ENCODE assay signal across 19 cellular contexts in genomic region chr18:35754464-35754863, GRCh38.
DNase-seq lines count a peak whose midpoint lies in the region; ATAC-seq and TF ChIP-seq lines count a peak whose summit lies in the region.
"Had no signal": no experiment of that assay in that cellular context is flagged by ENCODE, and none has a peak within 500 bp of the region (broad histone marks: within the 10 kb centered on the region; RNA-seq: fewer than 3 reads in every experiment).

No MANE protein-coding gene starts in this region.

- no peaks in the 10 kb centered on the region for H3K4me1 ChIP-seq in upper lobe of right lung
- H3K4me1 ChIP-seq: BLaER1, Caco-2 had no signal

- no peak overlapping the region for H3K4me3 ChIP-seq in upper lobe of right lung
- H3K4me3 ChIP-seq: BLaER1, GM12878 had no signal

- no peaks in the 10 kb centered on the region for H3K36me3 Mint-ChIP-seq in activated T-helper 17 cell treated with anti-CD3 and anti-CD28 coated beads, Interleukin-2, amount 50 U/mL, for 72 hours (ENCODE audit: low read depth)
- peaks cover 2% of the 10 kb centered on the region for H3K36me3 Mint-ChIP-seq in osteocyte (ENCODE audit: unreplicated experiment)
- H3K36me3 Mint-ChIP-seq: CD4-positive, CD25-positive, alpha-beta regulatory T cell; CD8-positive, alpha-beta T cell had no signal

- H3K27ac Mint-ChIP-seq in activated T-helper 17 cell treated with anti-CD3 and anti-CD28 coated beads, Interleukin-2, amount 50 U/mL, for 72 hours: no peak overlapping the region
- no peak overlapping the region for H3K27ac Mint-ChIP-seq in osteocyte (ENCODE audit: unreplicated experiment)
- H3K27ac Mint-ChIP-seq: B cell; CD4-positive, CD25-positive, alpha-beta regulatory T cell; CD8-positive, alpha-beta T cell had no signal

- no peaks in the 10 kb centered on the region for H3K27me3 ChIP-seq in upper lobe of right lung
- H3K27me3 ChIP-seq: BLaER1 had no signal

- no peak for TF ChIP-seq CTCF in RWPE1 (conservative IDR thresholded peaks at IDR 0.05; ENCODE audit: low read depth)
- no peak for TF ChIP-seq CTCF in osteocyte (IDR thresholded peaks at IDR 0.05)
- no peak for TF ChIP-seq CTCF in upper lobe of right lung (IDR thresholded peaks at IDR 0.05)
- no peak for TF ChIP-seq CTCF in GM10266 (IDR thresholded peaks at IDR 0.05; ENCODE audit: control insufficient read depth, insufficient read depth, low read depth, missing control alignments)

- H3K27me3 Mint-ChIP-seq in activated T-helper 17 cell treated with anti-CD3 and anti-CD28 coated beads, Interleukin-2, amount 50 U/mL, for 72 hours: peaks cover 25% of the 10 kb centered on the region
- peaks cover 53% of the 10 kb centered on the region for H3K27me3 Mint-ChIP-seq in osteocyte (ENCODE audit: unreplicated experiment)

- ATAC-seq in activated T-helper 17 cell treated with anti-CD3 and anti-CD28 coated beads, Interleukin-2, amount 50 U/mL, for 72 hours (replicated peaks): peak; percentile 16
- ATAC-seq in upper lobe of right lung: peak; percentile 16
- no peak for ATAC-seq in GM21737 (IDR thresholded peaks at IDR 0.05; ENCODE audit: unreplicated experiment)
- ATAC-seq: CD8-positive, alpha-beta T cell; GM12878 had no signal

- H3K4me3 Mint-ChIP-seq in activated T-helper 17 cell treated with anti-CD3 and anti-CD28 coated beads, Interleukin-2, amount 50 U/mL, for 72 hours: no peak overlapping the region
- no peak overlapping the region for H3K4me3 Mint-ChIP-seq in osteocyte (ENCODE audit: unreplicated experiment)
- H3K4me3 Mint-ChIP-seq: B cell; CD4-positive, CD25-positive, alpha-beta regulatory T cell; CD8-positive, alpha-beta T cell had no signal

- DNase-seq in RWPE1 (ENCODE audit: low spot score) (no peak), osteocyte (ENCODE audit: extremely low spot score, unreplicated experiment) (peak; percentile 78), upper lobe of right lung (no peak), HPDE6-E6E7 (ENCODE audit: extremely low spot score) (no peak), GM10266 (ENCODE audit: extremely low spot score) (no peak)
- DNase-seq: Caco-2; CD4-positive, CD25-positive, alpha-beta regulatory T cell; CD8-positive, alpha-beta T cell; DMS153; DND-41; GOT3; H7; HCEC 1CT had no signal

- no peaks in the 10 kb centered on the region for H3K36me3 ChIP-seq in upper lobe of right lung
- H3K36me3 ChIP-seq: BLaER1 had no signal

- H3K9me3 ChIP-seq in upper lobe of right lung: no peaks in the 10 kb centered on the region
- H3K9me3 ChIP-seq: BLaER1, Caco-2 had no signal

- H3K27ac ChIP-seq in RWPE1: peak overlapping the region; percentile 66
- H3K27ac ChIP-seq in upper lobe of right lung: no peak overlapping the region
- H3K27ac ChIP-seq: BLaER1, C4-2B had no signal

- intact Hi-C loops in upper lobe of right lung (cut with DNase I): no loop called here

- POLR2A ChIA-PET in RWPE1 (lab: Yijun Ruan, JAX; ENCODE audit: low non-redundant PET): no interaction called here

- no peaks in the 10 kb centered on the region for H3K4me1 Mint-ChIP-seq in activated T-helper 17 cell treated with anti-CD3 and anti-CD28 coated beads, Interleukin-2, amount 50 U/mL, for 72 hours
- no peaks in the 10 kb centered on the region for H3K4me1 Mint-ChIP-seq in osteocyte (ENCODE audit: unreplicated experiment)
- H3K4me1 Mint-ChIP-seq: CD4-positive, CD25-positive, alpha-beta regulatory T cell had no signal

- H3K9me3 Mint-ChIP-seq in activated T-helper 17 cell treated with anti-CD3 and anti-CD28 coated beads, Interleukin-2, amount 50 U/mL, for 72 hours: no peaks in the 10 kb centered on the region
- H3K9me3 Mint-ChIP-seq in osteocyte (ENCODE audit: unreplicated experiment): no peaks in the 10 kb centered on the region

- CTCF ChIA-PET in RWPE1 (lab: Yijun Ruan, JAX): no interaction called here
